In the genomic region with DNA sequence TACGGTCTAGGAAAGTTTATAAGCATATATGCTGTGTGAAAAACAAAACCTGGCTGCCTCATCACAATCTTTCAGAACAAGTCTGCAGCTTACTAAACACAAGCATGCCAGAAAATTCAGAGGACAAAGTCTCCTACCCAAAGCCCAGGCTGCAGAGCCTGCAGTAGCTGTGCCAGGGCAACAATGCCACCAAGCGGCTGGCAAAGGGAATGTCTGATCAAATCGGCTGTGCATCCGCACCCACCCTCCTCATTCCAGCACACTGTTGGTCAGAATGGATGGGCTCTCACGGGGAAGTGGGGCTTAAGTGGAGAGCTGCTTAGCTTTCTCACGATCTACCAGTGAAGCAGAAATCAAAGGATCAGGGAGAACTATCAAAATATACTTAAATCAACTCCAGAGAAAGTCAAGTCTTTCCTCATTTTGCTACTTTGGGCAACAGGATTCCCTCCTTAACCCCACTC, we compare ENCODE assay signal across 1 cellular context.
TF ChIP-seq lines count a peak whose summit lies in the region.

No MANE protein-coding gene starts in this region.

TF ChIP-seq in HepG2, 621 proteins besides CTCF, POLR2A, EP300 and RAD21 (continued from another document and continues in another):
- TF ChIP-seq, protein P1, sequence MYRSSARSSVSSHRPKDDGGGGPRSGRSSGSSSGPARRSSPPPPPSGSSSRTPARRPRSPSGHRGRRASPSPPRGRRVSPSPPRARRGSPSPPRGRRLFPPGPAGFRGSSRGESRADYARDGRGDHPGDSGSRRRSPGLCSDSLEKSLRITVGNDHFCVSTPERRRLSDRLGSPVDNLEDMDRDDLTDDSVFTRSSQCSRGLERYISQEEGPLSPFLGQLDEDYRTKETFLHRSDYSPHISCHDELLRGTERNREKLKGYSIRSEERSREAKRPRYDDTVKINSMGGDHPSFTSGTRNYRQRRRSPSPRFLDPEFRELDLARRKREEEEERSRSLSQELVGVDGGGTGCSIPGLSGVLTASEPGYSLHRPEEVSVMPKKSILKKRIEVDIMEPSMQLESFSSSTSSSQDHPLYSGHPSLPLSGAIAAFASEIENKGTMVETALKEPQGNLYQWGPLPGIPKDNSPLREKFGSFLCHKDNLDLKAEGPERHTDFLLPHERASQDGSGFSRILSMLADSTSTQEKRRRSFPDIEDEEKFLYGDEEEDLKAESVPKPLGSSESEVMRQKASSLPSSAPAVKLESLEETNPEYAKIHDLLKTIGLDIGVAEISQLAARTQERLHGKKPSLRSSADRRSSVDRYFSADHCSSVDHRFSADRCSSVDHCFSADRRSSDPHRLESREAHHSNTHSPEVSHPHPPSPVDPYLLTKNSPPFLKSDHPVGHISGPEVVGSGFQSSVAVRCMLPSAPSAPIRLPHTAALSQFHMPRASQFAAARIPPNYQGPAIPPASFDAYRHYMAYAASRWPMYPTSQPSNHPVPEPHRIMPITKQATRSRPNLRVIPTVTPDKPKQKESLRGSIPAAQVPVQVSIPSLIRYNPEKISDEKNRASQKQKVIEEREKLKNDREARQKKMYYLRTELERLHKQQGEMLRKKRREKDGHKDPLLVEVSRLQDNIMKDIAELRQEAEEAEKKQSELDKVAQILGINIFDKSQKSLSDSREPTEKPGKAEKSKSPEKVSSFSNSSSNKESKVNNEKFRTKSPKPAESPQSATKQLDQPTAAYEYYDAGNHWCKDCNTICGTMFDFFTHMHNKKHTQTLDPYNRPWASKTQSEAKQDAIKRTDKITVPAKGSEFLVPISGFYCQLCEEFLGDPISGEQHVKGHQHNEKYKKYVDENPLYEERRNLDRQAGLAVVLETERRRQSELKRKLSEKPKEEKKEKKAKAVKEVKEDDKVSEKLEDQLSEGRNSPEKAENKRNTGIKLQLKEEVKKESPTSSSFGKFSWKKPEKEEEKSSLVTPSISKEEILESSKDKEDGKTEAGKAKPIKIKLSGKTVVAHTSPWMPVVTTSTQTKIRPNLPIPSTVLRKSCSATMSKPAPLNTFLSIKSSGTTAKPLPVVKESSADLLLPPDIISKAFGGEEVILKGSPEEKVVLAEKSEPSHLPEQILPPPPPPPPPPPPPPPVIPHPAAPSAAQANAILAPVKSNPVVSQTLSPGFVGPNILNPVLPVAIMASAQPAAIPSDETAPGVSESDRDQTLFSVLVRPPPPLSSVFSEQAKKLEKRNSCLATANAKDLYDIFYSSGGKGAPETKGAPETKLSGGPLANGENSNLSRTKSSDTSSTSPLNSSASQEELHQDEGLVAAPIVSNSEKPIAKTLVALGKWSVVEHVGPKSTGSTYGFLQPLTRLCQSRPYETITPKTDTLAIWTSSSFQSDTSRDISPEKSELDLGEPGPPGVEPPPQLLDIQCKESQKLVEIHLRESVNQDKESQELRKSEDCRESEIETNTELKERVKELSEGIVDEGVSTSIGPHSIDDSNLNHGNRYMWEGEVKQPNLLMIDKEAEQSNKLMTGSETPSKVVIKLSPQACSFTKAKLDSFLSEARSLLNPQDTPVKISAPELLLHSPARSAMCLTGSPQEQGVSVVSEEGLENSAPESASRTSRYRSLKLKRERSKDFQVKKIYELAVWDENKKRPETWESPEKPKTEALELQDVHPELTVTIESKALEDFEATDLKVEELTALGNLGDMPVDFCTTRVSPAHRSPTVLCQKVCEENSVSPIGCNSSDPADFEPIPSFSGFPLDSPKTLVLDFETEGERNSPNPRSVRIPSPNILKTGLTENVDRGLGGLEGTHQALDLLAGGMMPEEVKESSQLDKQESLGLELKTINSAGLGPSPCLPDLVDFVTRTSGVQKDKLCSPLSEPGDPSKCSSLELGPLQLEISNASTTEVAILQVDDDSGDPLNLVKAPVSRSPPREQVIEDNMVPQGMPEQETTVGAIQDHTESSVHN (CRISPR knock-in tag; IDR thresholded peaks at IDR 0.05), result no peak
- TF ChIP-seq ASH2L (IDR thresholded peaks at IDR 0.05; ENCODE audit: insufficient read length, low read depth, low read length) (no peak), ZNF12 (CRISPR knock-in tag; IDR thresholded peaks at IDR 0.05) (peak; percentile 66), SNRNP70 (IDR thresholded peaks at IDR 0.05; ENCODE audit: low read depth, low read length) (no peak), ZNF619 (CRISPR knock-in tag; IDR thresholded peaks at IDR 0.05) (peak; percentile 66; the same call in 1 of the 2 replicates), PHF20 (CRISPR knock-in tag; IDR thresholded peaks at IDR 0.05) (no peak), ZBTB38 (CRISPR knock-in tag; IDR thresholded peaks at IDR 0.05) (peak; percentile 78; the same call in 1 of the 2 replicates), NBN (conservative IDR thresholded peaks at IDR 0.05) (no peak), ZNF552 (CRISPR knock-in tag; IDR thresholded peaks at IDR 0.05; ENCODE audit: borderline replicate concordance) (no peak), ZZZ3 (CRISPR knock-in tag; IDR thresholded peaks at IDR 0.05; ENCODE audit: borderline replicate concordance) (peak; percentile 59; the same call in 1 of the 2 replicates), SIX1 (CRISPR knock-in tag; IDR thresholded peaks at IDR 0.05; ENCODE audit: borderline replicate concordance) (peak; percentile 15; the same call in 1 of the 2 replicates), ZNF432 (CRISPR knock-in tag; IDR thresholded peaks at IDR 0.05; ENCODE audit: borderline replicate concordance) (no peak), MIXL1 (CRISPR knock-in tag; IDR thresholded peaks at IDR 0.05) (peak; percentile 83; the same call in 1 of the 2 replicates), ZNF333 (CRISPR knock-in tag; IDR thresholded peaks at IDR 0.05; ENCODE audit: borderline replicate concordance) (no peak), GZF1 (CRISPR knock-in tag; IDR thresholded peaks at IDR 0.05) (no peak)
- TF ChIP-seq, protein P2, sequence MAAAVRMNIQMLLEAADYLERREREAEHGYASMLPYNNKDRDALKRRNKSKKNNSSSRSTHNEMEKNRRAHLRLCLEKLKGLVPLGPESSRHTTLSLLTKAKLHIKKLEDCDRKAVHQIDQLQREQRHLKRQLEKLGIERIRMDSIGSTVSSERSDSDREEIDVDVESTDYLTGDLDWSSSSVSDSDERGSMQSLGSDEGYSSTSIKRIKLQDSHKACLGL (CRISPR knock-in tag; IDR thresholded peaks at IDR 0.05), result no peak
- TF ChIP-seq, protein P3, sequence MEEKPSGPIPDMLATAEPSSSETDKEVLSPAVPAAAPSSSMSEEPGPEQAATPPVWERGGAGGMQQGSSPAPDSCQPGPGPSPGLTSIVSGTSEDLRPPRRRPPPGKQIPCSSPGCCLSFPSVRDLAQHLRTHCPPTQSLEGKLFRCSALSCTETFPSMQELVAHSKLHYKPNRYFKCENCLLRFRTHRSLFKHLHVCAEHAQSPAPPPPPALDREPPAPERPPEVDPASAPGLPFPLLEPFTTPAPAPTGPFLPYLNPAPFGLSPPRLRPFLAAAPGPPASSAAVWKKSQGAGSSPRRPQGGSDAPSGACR (CRISPR knock-in tag; IDR thresholded peaks at IDR 0.05), result 0 out of 2 replicates have a peak, but pooled peaks have one; percentile 62
- TF ChIP-seq, protein P4, sequence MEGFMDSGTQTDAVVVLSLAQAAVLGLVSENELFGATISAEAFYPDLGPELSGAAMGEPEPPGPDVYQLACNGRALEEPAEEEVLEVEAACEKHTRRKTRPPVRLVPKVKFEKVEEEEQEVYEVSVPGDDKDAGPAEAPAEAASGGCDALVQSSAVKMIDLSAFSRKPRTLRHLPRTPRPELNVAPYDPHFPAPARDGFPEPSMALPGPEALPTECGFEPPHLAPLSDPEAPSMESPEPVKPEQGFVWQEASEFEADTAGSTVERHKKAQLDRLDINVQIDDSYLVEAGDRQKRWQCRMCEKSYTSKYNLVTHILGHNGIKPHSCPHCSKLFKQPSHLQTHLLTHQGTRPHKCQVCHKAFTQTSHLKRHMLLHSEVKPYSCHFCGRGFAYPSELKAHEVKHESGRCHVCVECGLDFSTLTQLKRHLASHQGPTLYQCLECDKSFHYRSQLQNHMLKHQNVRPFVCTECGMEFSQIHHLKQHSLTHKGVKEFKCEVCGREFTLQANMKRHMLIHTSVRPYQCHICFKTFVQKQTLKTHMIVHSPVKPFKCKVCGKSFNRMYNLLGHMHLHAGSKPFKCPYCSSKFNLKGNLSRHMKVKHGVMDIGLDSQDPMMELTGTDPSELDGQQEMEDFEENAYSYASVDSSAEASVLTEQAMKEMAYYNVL (CRISPR knock-in tag; IDR thresholded peaks at IDR 0.05; ENCODE audit: borderline replicate concordance), result no peak; the same call in 1 of the 2 replicates
- TF ChIP-seq, protein P5, sequence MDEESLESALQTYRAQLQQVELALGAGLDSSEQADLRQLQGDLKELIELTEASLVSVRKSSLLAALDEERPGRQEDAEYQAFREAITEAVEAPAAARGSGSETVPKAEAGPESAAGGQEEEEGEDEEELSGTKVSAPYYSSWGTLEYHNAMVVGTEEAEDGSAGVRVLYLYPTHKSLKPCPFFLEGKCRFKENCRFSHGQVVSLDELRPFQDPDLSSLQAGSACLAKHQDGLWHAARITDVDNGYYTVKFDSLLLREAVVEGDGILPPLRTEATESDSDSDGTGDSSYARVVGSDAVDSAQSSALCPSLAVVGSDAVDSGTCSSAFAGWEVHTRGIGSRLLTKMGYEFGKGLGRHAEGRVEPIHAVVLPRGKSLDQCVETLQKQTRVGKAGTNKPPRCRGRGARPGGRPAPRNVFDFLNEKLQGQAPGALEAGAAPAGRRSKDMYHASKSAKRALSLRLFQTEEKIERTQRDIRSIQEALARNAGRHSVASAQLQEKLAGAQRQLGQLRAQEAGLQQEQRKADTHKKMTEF (CRISPR knock-in tag; IDR thresholded peaks at IDR 0.05), result peak; percentile 60
- TF ChIP-seq, protein P6, sequence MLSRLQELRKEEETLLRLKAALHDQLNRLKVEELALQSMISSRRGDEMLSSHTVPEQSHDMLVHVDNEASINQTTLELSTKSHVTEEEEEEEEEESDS (CRISPR knock-in tag; IDR thresholded peaks at IDR 0.05; ENCODE audit: borderline replicate concordance), result peak; percentile 63; the same call in 1 of the 2 replicates
- TF ChIP-seq, protein P7, sequence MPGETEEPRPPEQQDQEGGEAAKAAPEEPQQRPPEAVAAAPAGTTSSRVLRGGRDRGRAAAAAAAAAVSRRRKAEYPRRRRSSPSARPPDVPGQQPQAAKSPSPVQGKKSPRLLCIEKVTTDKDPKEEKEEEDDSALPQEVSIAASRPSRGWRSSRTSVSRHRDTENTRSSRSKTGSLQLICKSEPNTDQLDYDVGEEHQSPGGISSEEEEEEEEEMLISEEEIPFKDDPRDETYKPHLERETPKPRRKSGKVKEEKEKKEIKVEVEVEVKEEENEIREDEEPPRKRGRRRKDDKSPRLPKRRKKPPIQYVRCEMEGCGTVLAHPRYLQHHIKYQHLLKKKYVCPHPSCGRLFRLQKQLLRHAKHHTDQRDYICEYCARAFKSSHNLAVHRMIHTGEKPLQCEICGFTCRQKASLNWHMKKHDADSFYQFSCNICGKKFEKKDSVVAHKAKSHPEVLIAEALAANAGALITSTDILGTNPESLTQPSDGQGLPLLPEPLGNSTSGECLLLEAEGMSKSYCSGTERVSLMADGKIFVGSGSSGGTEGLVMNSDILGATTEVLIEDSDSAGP (CRISPR knock-in tag; IDR thresholded peaks at IDR 0.05; ENCODE audit: borderline replicate concordance), result peak; percentile 51
- TF ChIP-seq, protein P8, sequence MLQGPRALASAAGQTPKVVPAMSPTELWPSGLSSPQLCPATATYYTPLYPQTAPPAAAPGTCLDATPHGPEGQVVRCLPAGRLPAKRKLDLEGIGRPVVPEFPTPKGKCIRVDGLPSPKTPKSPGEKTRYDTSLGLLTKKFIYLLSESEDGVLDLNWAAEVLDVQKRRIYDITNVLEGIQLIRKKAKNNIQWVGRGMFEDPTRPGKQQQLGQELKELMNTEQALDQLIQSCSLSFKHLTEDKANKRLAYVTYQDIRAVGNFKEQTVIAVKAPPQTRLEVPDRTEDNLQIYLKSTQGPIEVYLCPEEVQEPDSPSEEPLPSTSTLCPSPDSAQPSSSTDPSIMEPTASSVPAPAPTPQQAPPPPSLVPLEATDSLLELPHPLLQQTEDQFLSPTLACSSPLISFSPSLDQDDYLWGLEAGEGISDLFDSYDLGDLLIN (CRISPR knock-in tag; IDR thresholded peaks at IDR 0.05; ENCODE audit: borderline replicate concordance), result no peak
- TF ChIP-seq, protein P9, sequence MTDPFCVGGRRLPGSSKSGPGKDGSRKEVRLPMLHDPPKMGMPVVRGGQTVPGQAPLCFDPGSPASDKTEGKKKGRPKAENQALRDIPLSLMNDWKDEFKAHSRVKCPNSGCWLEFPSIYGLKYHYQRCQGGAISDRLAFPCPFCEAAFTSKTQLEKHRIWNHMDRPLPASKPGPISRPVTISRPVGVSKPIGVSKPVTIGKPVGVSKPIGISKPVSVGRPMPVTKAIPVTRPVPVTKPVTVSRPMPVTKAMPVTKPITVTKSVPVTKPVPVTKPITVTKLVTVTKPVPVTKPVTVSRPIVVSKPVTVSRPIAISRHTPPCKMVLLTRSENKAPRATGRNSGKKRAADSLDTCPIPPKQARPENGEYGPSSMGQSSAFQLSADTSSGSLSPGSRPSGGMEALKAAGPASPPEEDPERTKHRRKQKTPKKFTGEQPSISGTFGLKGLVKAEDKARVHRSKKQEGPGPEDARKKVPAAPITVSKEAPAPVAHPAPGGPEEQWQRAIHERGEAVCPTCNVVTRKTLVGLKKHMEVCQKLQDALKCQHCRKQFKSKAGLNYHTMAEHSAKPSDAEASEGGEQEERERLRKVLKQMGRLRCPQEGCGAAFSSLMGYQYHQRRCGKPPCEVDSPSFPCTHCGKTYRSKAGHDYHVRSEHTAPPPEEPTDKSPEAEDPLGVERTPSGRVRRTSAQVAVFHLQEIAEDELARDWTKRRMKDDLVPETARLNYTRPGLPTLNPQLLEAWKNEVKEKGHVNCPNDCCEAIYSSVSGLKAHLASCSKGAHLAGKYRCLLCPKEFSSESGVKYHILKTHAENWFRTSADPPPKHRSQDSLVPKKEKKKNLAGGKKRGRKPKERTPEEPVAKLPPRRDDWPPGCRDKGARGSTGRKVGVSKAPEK (CRISPR knock-in tag; IDR thresholded peaks at IDR 0.05; ENCODE audit: borderline replicate concordance), result no peak
- TF ChIP-seq, protein P10, sequence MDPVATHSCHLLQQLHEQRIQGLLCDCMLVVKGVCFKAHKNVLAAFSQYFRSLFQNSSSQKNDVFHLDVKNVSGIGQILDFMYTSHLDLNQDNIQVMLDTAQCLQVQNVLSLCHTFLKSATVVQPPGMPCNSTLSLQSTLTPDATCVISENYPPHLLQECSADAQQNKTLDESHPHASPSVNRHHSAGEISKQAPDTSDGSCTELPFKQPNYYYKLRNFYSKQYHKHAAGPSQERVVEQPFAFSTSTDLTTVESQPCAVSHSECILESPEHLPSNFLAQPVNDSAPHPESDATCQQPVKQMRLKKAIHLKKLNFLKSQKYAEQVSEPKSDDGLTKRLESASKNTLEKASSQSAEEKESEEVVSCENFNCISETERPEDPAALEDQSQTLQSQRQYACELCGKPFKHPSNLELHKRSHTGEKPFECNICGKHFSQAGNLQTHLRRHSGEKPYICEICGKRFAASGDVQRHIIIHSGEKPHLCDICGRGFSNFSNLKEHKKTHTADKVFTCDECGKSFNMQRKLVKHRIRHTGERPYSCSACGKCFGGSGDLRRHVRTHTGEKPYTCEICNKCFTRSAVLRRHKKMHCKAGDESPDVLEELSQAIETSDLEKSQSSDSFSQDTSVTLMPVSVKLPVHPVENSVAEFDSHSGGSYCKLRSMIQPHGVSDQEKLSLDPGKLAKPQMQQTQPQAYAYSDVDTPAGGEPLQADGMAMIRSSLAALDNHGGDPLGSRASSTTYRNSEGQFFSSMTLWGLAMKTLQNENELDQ (CRISPR knock-in tag; IDR thresholded peaks at IDR 0.05; ENCODE audit: borderline replicate concordance), result no peak
- TF ChIP-seq, protein P11, sequence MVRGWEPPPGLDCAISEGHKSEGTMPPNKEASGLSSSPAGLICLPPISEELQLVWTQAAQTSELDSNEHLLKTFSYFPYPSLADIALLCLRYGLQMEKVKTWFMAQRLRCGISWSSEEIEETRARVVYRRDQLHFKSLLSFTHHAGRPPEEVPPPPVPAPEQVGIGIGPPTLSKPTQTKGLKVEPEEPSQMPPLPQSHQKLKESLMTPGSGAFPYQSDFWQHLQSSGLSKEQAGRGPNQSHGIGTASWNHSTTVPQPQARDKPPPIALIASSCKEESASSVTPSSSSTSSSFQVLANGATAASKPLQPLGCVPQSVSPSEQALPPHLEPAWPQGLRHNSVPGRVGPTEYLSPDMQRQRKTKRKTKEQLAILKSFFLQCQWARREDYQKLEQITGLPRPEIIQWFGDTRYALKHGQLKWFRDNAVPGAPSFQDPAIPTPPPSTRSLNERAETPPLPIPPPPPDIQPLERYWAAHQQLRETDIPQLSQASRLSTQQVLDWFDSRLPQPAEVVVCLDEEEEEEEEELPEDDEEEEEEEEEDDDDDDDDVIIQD (CRISPR knock-in tag; IDR thresholded peaks at IDR 0.05; ENCODE audit: low read depth), result peak; percentile 51; the same call in 1 of the 2 replicates
